21 cellular contexts compared by ENCODE assay signal in the genomic region with DNA sequence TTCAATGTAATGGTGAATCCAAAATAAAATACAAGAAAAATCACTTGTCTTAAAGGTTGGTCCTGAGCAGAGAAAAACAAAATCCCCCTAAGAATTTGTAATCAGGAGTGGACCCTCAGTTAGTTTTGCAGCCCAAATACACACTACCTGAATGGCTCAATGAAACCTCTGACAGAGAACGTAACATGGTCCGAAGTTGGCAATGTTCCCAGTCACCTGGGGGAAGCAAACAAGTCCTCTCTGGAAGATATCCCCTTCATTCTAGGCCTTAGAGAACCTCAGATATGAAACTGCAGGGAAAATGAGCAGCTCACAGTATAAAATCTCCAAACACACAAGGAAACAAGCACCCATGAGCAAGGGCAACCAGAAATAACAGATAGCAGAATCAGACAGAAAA.
"Had no signal": no experiment of that assay in that cellular context is flagged by ENCODE, and none has a peak within 500 bp of the region (broad histone marks: within the 10 kb centered on the region; RNA-seq: fewer than 3 reads in every experiment).

No MANE protein-coding gene starts in this region.

- H3K27ac ChIP-seq: breast epithelium, colonic mucosa, epithelial cell of prostate, gastroesophageal sphincter, ovary, psoas muscle, right atrium auricular region, upper lobe of right lung, WERI-Rb-1 had no signal

- ATAC-seq: gastroesophageal sphincter; left ventricle myocardium superior; naive thymus-derived CD8-positive, alpha-beta T cell; psoas muscle; upper lobe of right lung had no signal

- H3K27me3 ChIP-seq: breast epithelium, colonic mucosa, gastroesophageal sphincter, ovary, right atrium auricular region, upper lobe of right lung had no signal

- DNase-seq: activated CD4-positive, alpha-beta T cell treated with anti-CD3 and anti-CD28 coated beads, Interleukin-2, amount 10 ng/mL, durations not matched to agents 7 days and 5 days; activated CD4-positive, CD25-positive, alpha-beta regulatory T cell treated with anti-CD3 and anti-CD28 coated beads, Interleukin-2, amount 50 U/mL, for 72 hours; activated naive CD8-positive, alpha-beta T cell treated with anti-CD3 and anti-CD28 coated beads for 36 hours; activated T-cell treated with anti-CD3 and anti-CD28 coated beads, Interleukin-2, amount 50 U/mL, for 1 hour; amniotic stem cell; colonic mucosa; hypothalamus; left ventricle myocardium superior; mammary epithelial cell; naive thymus-derived CD8-positive, alpha-beta T cell; ovary; psoas muscle; stimulated activated CD4-positive, alpha-beta T cell treated with anti-CD3 and anti-CD28 coated beads, Interleukin-4, amount 100 ng/mL, for 24 hours; stimulated activated naive CD4-positive, alpha-beta T cell treated with Interleukin-2 at 50 U/mL for 16 hours; upper lobe of right lung; WERI-Rb-1 had no signal

- H3K36me3 ChIP-seq: breast epithelium, colonic mucosa, ovary, right atrium auricular region, upper lobe of right lung had no signal

- H3K4me1 ChIP-seq: breast epithelium, colonic mucosa, gastroesophageal sphincter, psoas muscle, right atrium auricular region, upper lobe of right lung had no signal

- H3K27me3 Mint-ChIP-seq: activated CD4-positive, alpha-beta T cell treated with anti-CD3 and anti-CD28 coated beads, Interleukin-2, amount 10 ng/mL, durations not matched to agents 7 days and 5 days; activated naive CD8-positive, alpha-beta T cell treated with anti-CD3 and anti-CD28 coated beads for 36 hours; naive thymus-derived CD8-positive, alpha-beta T cell had no signal

- H3K4me1 Mint-ChIP-seq: activated CD4-positive, alpha-beta T cell treated with anti-CD3 and anti-CD28 coated beads, Interleukin-2, amount 10 ng/mL, durations not matched to agents 7 days and 5 days; activated naive CD8-positive, alpha-beta T cell treated with anti-CD3 and anti-CD28 coated beads for 36 hours; mesothelial cell of epicardium had no signal

- H3K9me3 Mint-ChIP-seq: activated CD4-positive, alpha-beta T cell treated with anti-CD3 and anti-CD28 coated beads, Interleukin-2, amount 10 ng/mL, durations not matched to agents 7 days and 5 days had no signal

- H3K27ac Mint-ChIP-seq: activated CD4-positive, alpha-beta T cell treated with anti-CD3 and anti-CD28 coated beads, Interleukin-2, amount 10 ng/mL, durations not matched to agents 7 days and 5 days; activated naive CD8-positive, alpha-beta T cell treated with anti-CD3 and anti-CD28 coated beads for 36 hours; mesothelial cell of epicardium had no signal

- H3K4me3 Mint-ChIP-seq: activated CD4-positive, alpha-beta T cell treated with anti-CD3 and anti-CD28 coated beads, Interleukin-2, amount 10 ng/mL, durations not matched to agents 7 days and 5 days; activated naive CD8-positive, alpha-beta T cell treated with anti-CD3 and anti-CD28 coated beads for 36 hours; mesothelial cell of epicardium had no signal

- H3K9me3 ChIP-seq: colonic mucosa, ovary had no signal

- H3K4me3 ChIP-seq: breast epithelium, colonic mucosa, gastroesophageal sphincter, ovary, psoas muscle, right atrium auricular region, upper lobe of right lung had no signal
